Comparison of ENCODE assay signal across 14 cellular contexts in the genomic region with DNA sequence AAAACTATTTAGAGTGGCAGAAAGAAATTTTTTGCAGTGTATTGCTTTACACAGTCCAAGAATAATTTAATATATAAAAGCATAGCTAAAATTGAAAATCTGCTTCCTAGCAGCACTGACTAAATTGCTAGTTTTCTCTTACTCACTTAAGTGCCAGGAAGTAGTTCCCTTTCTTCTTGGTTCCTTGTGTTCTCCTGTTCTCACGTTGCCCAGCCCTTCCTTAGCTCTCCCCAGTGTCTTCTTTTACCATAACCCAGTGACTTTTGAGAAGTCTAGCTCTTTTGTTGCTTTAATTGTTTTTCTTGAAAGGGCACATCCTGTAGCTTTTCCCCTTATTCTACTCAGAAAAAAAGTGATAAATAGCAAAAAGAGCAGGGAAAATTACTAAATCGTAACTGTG.
"Had no signal": no experiment of that assay in that cellular context is flagged by ENCODE, and none has a peak within 500 bp of the region (broad histone marks: within the 10 kb centered on the region; RNA-seq: fewer than 3 reads in every experiment).

No MANE protein-coding gene starts in this region.

- H3K36me3 ChIP-seq: heart left ventricle, neutrophil, right atrium auricular region had no signal

- H3K27ac ChIP-seq: neutrophil, psoas muscle, right atrium auricular region had no signal

- H3K4me1 ChIP-seq: heart left ventricle, psoas muscle, right atrium auricular region had no signal

- DNase-seq: foreskin melanocyte; heart left ventricle; hippocampal formation; islet precursor cell; mammary epithelial cell; naive thymus-derived CD4-positive, alpha-beta T cell; psoas muscle; small intestine; stimulated activated CD4-positive, alpha-beta T cell treated with anti-CD3 and anti-CD28 coated beads, Interleukin-12 subunit alpha, Interleukin-12 subunit beta, amount 100 ng/mL, for 4 hours; stimulated activated naive CD4-positive, alpha-beta T cell treated with Interleukin-2 at 50 U/mL for 16 hours; trophoblast cell had no signal

- H3K9me3 ChIP-seq: heart left ventricle, neutrophil, psoas muscle, right atrium auricular region had no signal

- ATAC-seq: heart left ventricle; left lobe of liver; naive thymus-derived CD4-positive, alpha-beta T cell; psoas muscle had no signal

- H3K4me3 ChIP-seq: heart left ventricle, psoas muscle, right atrium auricular region had no signal

- H3K27me3 ChIP-seq: heart left ventricle, neutrophil, right atrium auricular region had no signal
